25 cellular contexts compared by ENCODE assay signal in genomic region chr17:13981881-13982280, GRCh38.
"Had no signal": no experiment of that assay in that cellular context is flagged by ENCODE, and none has a peak within 500 bp of the region (broad histone marks: within the 10 kb centered on the region; RNA-seq: fewer than 3 reads in every experiment).

No MANE protein-coding gene starts in this region.

- H3K36me3 ChIP-seq: colonic mucosa, esophagus muscularis mucosa, heart right ventricle, lower lobe of right lung, sigmoid colon, stomach, thyroid gland had no signal

- ATAC-seq: heart right ventricle; left ventricle myocardium superior; lower lobe of right lung; naive thymus-derived CD4-positive, alpha-beta T cell; psoas muscle; right cardiac atrium; stimulated activated effector memory CD8-positive, alpha-beta T cell treated with anti-CD3 and anti-CD28 coated beads, Interleukin-12 subunit alpha, Interleukin-12 subunit beta, amount 100 ng/mL, for 72 hours had no signal

- H3K9me3 ChIP-seq: colonic mucosa, esophagus muscularis mucosa, heart right ventricle, lower lobe of right lung, psoas muscle, sigmoid colon, stomach, thyroid gland had no signal

- H3K4me3 Mint-ChIP-seq: dendritic cell treated with granulocyte-macrophage colony-stimulating factor and Interleukin-4, amounts not matched to agents 40 ng/mL and 50 ng/mL, for 4 days; memory B cell; naive thymus-derived CD4-positive, alpha-beta T cell; nephron; stimulated activated effector memory CD8-positive, alpha-beta T cell treated with anti-CD3 and anti-CD28 coated beads, Interleukin-12 subunit alpha, Interleukin-12 subunit beta, amount 100 ng/mL, for 72 hours had no signal

- H3K27me3 ChIP-seq: colonic mucosa, esophagus muscularis mucosa, sigmoid colon, stomach, thyroid gland had no signal

- H3K27ac ChIP-seq: colonic mucosa, esophagus muscularis mucosa, heart right ventricle, lower lobe of right lung, psoas muscle, sigmoid colon, stomach, thyroid gland had no signal

- DNase-seq: colonic mucosa; effector CD8-positive, alpha-beta T cell; foreskin melanocyte; glutamatergic neuron; heart right ventricle; hippocampal formation; left ventricle myocardium superior; lower lobe of right lung; midbrain; naive thymus-derived CD4-positive, alpha-beta T cell; nucleus accumbens; posterior cingulate gyrus; psoas muscle; right cardiac atrium; sigmoid colon; stimulated activated CD4-positive, alpha-beta T cell treated with anti-CD3 and anti-CD28 coated beads, Interleukin-2, amount 100 ng/mL, for 24 hours; stimulated activated CD4-positive, alpha-beta T cell treated with anti-CD3 and anti-CD28 coated beads, Interleukin-4, amount 100 ng/mL, for 24 hours; stimulated activated naive CD4-positive, alpha-beta T cell treated with Interleukin-2 at 50 U/mL for 16 hours; stomach; thyroid gland had no signal

- H3K27me3 Mint-ChIP-seq: dendritic cell treated with granulocyte-macrophage colony-stimulating factor and Interleukin-4, amounts not matched to agents 40 ng/mL and 50 ng/mL, for 4 days; memory B cell; naive thymus-derived CD4-positive, alpha-beta T cell had no signal

- H3K27ac Mint-ChIP-seq: dendritic cell treated with granulocyte-macrophage colony-stimulating factor and Interleukin-4, amounts not matched to agents 40 ng/mL and 50 ng/mL, for 4 days; memory B cell; naive thymus-derived CD4-positive, alpha-beta T cell; stimulated activated effector memory CD8-positive, alpha-beta T cell treated with anti-CD3 and anti-CD28 coated beads, Interleukin-12 subunit alpha, Interleukin-12 subunit beta, amount 100 ng/mL, for 72 hours had no signal

- H3K4me1 Mint-ChIP-seq: memory B cell had no signal

- H3K4me1 ChIP-seq: colonic mucosa, esophagus muscularis mucosa, heart right ventricle, lower lobe of right lung, psoas muscle, sigmoid colon, stomach, thyroid gland had no signal

- H3K9me3 Mint-ChIP-seq: memory B cell; nephron; stimulated activated effector memory CD8-positive, alpha-beta T cell treated with anti-CD3 and anti-CD28 coated beads, Interleukin-12 subunit alpha, Interleukin-12 subunit beta, amount 100 ng/mL, for 72 hours had no signal

- H3K4me3 ChIP-seq: colonic mucosa, esophagus muscularis mucosa, heart right ventricle, lower lobe of right lung, psoas muscle, sigmoid colon, stomach, thyroid gland had no signal
